ENCODE assay signal across 16 cellular contexts in the genomic region with DNA sequence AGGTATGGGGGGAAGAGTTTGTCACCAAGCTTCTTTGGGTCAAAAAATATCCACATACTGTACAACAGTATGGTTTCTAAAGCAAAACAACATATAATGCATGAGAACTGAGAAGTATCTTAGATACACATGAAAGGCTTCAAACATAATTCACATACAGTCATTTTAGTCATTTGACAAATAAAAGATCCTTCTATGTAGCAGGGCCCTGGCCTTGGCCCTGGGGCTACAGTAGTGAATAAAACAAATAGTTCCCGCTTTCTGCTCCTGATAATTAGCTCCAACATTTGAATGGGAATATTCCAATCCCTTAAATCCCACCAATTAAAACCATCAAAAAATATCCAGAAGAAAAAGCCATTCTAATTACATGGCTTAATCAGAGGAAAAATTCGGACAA.
"Had no signal": no experiment of that assay in that cellular context is flagged by ENCODE, and none has a peak within 500 bp of the region (broad histone marks: within the 10 kb centered on the region; RNA-seq: fewer than 3 reads in every experiment).

No MANE protein-coding gene starts in this region.

- DNase-seq: activated CD4-positive, alpha-beta T cell treated with anti-CD3 and anti-CD28 coated beads, Interleukin-2, amount 50 U/mL, for 4 hours; activated naive CD4-positive, alpha-beta T cell treated with Interleukin-2 at 50 U/mL for 16 hours; activated T-cell treated with anti-CD3 and anti-CD28 coated beads for 4 hours; colonic mucosa; effector CD4-positive, alpha-beta T cell; head of caudate nucleus; mesendoderm; psoas muscle; right lobe of liver; stimulated activated naive CD8-positive, alpha-beta T cell treated with anti-CD3 and anti-CD28 coated beads, Interleukin-15, Interleukin-2, amounts not matched to agents 100 U/mL and 50 U/mL, for 24 hours; transverse colon had no signal

- H3K36me3 ChIP-seq: colonic mucosa, right lobe of liver, transverse colon had no signal

- ATAC-seq: activated CD4-positive, CD25-positive, alpha-beta regulatory T cell treated with anti-CD3 and anti-CD28 coated beads, Interleukin-2, amount 50 U/mL, for 24 hours; activated T-helper 17 cell treated with anti-CD3 and anti-CD28 coated beads, Interleukin-2, amount 50 U/mL, for 72 hours; natural killer cell treated with Interleukin-12 subunit alpha and Interleukin-12 subunit beta and Interleukin-15 and Interleukin-18, amount 100 ng/mL, for 72 hours; psoas muscle; right lobe of liver; stimulated activated naive CD8-positive, alpha-beta T cell treated with anti-CD3 and anti-CD28 coated beads, Interleukin-15, Interleukin-2, amounts not matched to agents 100 U/mL and 50 U/mL, for 24 hours had no signal

- H3K27me3 Mint-ChIP-seq: activated T-helper 17 cell treated with anti-CD3 and anti-CD28 coated beads, Interleukin-2, amount 50 U/mL, for 72 hours had no signal

- H3K27ac ChIP-seq: colonic mucosa, psoas muscle, right lobe of liver, transverse colon had no signal

- H3K4me3 ChIP-seq: colonic mucosa, psoas muscle, right lobe of liver, smooth muscle cell, transverse colon had no signal

- H3K9me3 ChIP-seq: colonic mucosa, psoas muscle, right lobe of liver, transverse colon had no signal

- H3K4me1 ChIP-seq: colonic mucosa, psoas muscle, right lobe of liver had no signal

- H3K36me3 Mint-ChIP-seq: natural killer cell treated with Interleukin-12 subunit alpha and Interleukin-12 subunit beta and Interleukin-15 and Interleukin-18, amount 100 ng/mL, for 72 hours had no signal

- H3K9me3 Mint-ChIP-seq: activated T-helper 17 cell treated with anti-CD3 and anti-CD28 coated beads, Interleukin-2, amount 50 U/mL, for 72 hours; natural killer cell treated with Interleukin-12 subunit alpha and Interleukin-12 subunit beta and Interleukin-15 and Interleukin-18, amount 100 ng/mL, for 72 hours; T-helper 2 cell treated with Interferon-gamma antibody and Interleukin-4, amounts not matched to agents 5 μg/mL and 100 μg/mL, for 36 hours had no signal

- H3K4me3 Mint-ChIP-seq: activated T-helper 17 cell treated with anti-CD3 and anti-CD28 coated beads, Interleukin-2, amount 50 U/mL, for 72 hours; natural killer cell treated with Interleukin-12 subunit alpha and Interleukin-12 subunit beta and Interleukin-15 and Interleukin-18, amount 100 ng/mL, for 72 hours; T-helper 2 cell treated with Interferon-gamma antibody and Interleukin-4, amounts not matched to agents 5 μg/mL and 100 μg/mL, for 36 hours had no signal

- H3K27ac Mint-ChIP-seq: activated T-helper 17 cell treated with anti-CD3 and anti-CD28 coated beads, Interleukin-2, amount 50 U/mL, for 72 hours; natural killer cell treated with Interleukin-12 subunit alpha and Interleukin-12 subunit beta and Interleukin-15 and Interleukin-18, amount 100 ng/mL, for 72 hours; T-helper 2 cell treated with Interferon-gamma antibody and Interleukin-4, amounts not matched to agents 5 μg/mL and 100 μg/mL, for 36 hours had no signal

- H3K27me3 ChIP-seq: colonic mucosa, right lobe of liver had no signal
